Comparison of ENCODE assay signal across 1 cellular context in genomic region chr12:121916719-121917118, GRCh38.
TF ChIP-seq lines count a peak whose summit lies in the region.

No MANE protein-coding gene starts in this region.

TF ChIP-seq in WTC11, 78 proteins besides CTCF, POLR2A, EP300 and RAD21 (continued from another document):
- TF ChIP-seq NR2C2 (CRISPR knock-in tag; IDR thresholded peaks at IDR 0.05) (no peak), AR (CRISPR knock-in tag; IDR thresholded peaks at IDR 0.05) (no peak), ERG (CRISPR knock-in tag; IDR thresholded peaks at IDR 0.05) (no peak), ZNF416 (CRISPR knock-in tag; IDR thresholded peaks at IDR 0.05) (no peak), ESRRA (CRISPR knock-in tag; IDR thresholded peaks at IDR 0.05; ENCODE audit: borderline replicate concordance) (no peak)
